ENCODE assay signal across 14 cellular contexts in genomic region chr12:55815473-55815872, GRCh38. TPM values are rescaled to one million over a fixed set of nuclear protein-coding genes. Genes with fewer than 3 reads are reported as not detected.
DNase-seq lines count a peak whose midpoint lies in the region; ATAC-seq and TF ChIP-seq lines count a peak whose summit lies in the region.
"Had no signal": no experiment of that assay in that cellular context is flagged by ENCODE, and none has a peak within 500 bp of the region (broad histone marks: within the 10 kb centered on the region; RNA-seq: fewer than 3 reads in every experiment).

No MANE protein-coding gene starts in this region.

- H3K4me2 ChIP-seq in smooth muscle cell, result peak overlapping the region; percentile 97

- H3K27me3 ChIP-seq in cardiac muscle cell, result no peaks in the 10 kb centered on the region
- no peaks in the 10 kb centered on the region for H3K27me3 ChIP-seq in smooth muscle cell (ENCODE audit: low read depth)
- H3K27me3 ChIP-seq in dorsolateral prefrontal cortex, result no peaks in the 10 kb centered on the region
- H3K27me3 ChIP-seq: gastroesophageal sphincter, neutrophil had no signal

- intact Hi-C loops in left ventricle myocardium superior (cut with micrococcal nuclease), result no loop called here
- intact Hi-C loops in dorsolateral prefrontal cortex (cut with DNase I), result loop anchor here (5.0 kb wide), 2 partner anchors 73 to 78 kb away; partner anchors contain the start of gene GDF11 (in 1 of the 2)

- peaks cover 9% of the 10 kb centered on the region for H3F3A ChIP-seq in smooth muscle cell (ENCODE audit: low read depth)

- H3K27ac ChIP-seq in cardiac muscle cell (no peak overlapping the region), RWPE1 (peak overlapping the region; percentile 24), smooth muscle cell (ENCODE audit: low read depth) (peak overlapping the region; percentile 88), dorsolateral prefrontal cortex (no peak overlapping the region)
- H3K27ac ChIP-seq: gastroesophageal sphincter, neutrophil had no signal

- TF ChIP-seq CTCF in cardiac muscle cell (IDR thresholded peaks at IDR 0.05; ENCODE audit: low read depth, low read length), result no peak
- no peak for TF ChIP-seq CTCF in RWPE1 (conservative IDR thresholded peaks at IDR 0.05; ENCODE audit: low read depth)
- TF ChIP-seq CTCF in fibroblast of villous mesenchyme (IDR thresholded peaks at IDR 0.05; ENCODE audit: insufficient read depth, low read depth, low read length), result no peak
- no peak for TF ChIP-seq CTCF in smooth muscle cell (IDR thresholded peaks at IDR 0.05; ENCODE audit: borderline replicate concordance, insufficient read depth, poor library complexity, severe bottlenecking)
- TF ChIP-seq CTCF in dorsolateral prefrontal cortex (IDR thresholded peaks at IDR 0.05 in 54 of 56, conservative IDR thresholded peaks at IDR 0.05 in 2 of 56; ENCODE audit: low read depth in 1 of 56, partially characterized antibody in 56 of 56), result no peak

- POLR2A ChIA-PET in RWPE1 (lab: Yijun Ruan, JAX; ENCODE audit: low non-redundant PET), result interaction anchor here (0.6 kb wide), 1 partner anchor 10 kb away, joined by 6 read pairs; no protein-coding TSS in a partner anchor

- H3K9ac ChIP-seq in smooth muscle cell (ENCODE audit: low read depth), result peak overlapping the region; percentile 95

- CTCF ChIA-PET in RWPE1 (lab: Yijun Ruan, JAX), result interaction anchor here (0.7 kb wide), 1 partner anchor 1678 kb away, joined by 9 read pairs; no protein-coding TSS in a partner anchor

- H3K36me3 ChIP-seq in cardiac muscle cell, result peaks cover 16% of the 10 kb centered on the region
- H3K36me3 ChIP-seq in smooth muscle cell (ENCODE audit: low read depth), result no peaks in the 10 kb centered on the region

- WGBS in smooth muscle cell (ENCODE audit: low lambda C conversion rate), result 91% methylated on average over 12 of the region's 12 CpGs

- H3K4me1 ChIP-seq in cardiac muscle cell (ENCODE audit: low read depth) (peaks cover 18% of the 10 kb centered on the region), smooth muscle cell (ENCODE audit: low read depth) (peaks cover 19% of the 10 kb centered on the region)

- DNase-seq in cardiac muscle cell (ENCODE audit: low read depth in 1 of 2, low spot score in 1 of 2) (no peak), left ventricle myocardium superior (no peak), RWPE1 (ENCODE audit: low spot score) (no peak), fibroblast of villous mesenchyme (ENCODE audit: low read depth) (no peak), smooth muscle cell (lab: John Stamatoyannopoulos, UW; ENCODE audit: unreplicated experiment) (no peak), dorsolateral prefrontal cortex (no peak), 8988T (no peak)
- DNase-seq: activated CD4-positive, alpha-beta T cell treated with anti-CD3 and anti-CD28 coated beads, Interleukin-2, amount 10 ng/mL, durations not matched to agents 7 days and 5 days; activated gamma-delta T cell treated with Interleukin-2 at 50 U/mL for 16 hours; AML-193; NCI-H1436 treated with DMSO at 0.1 percent for 48 hours had no signal

- peaks cover 84% of the 10 kb centered on the region for H3K79me2 ChIP-seq in smooth muscle cell (ENCODE audit: low read depth)

- peaks cover 60% of the 10 kb centered on the region for H4K20me1 ChIP-seq in smooth muscle cell (ENCODE audit: low read depth)

- H3K9me3 ChIP-seq in cardiac muscle cell (ENCODE audit: low read depth), result no peaks in the 10 kb centered on the region
- H3K9me3 ChIP-seq in smooth muscle cell (replicated peaks; ENCODE audit: low read depth), result no peaks in the 10 kb centered on the region
- H3K9me3 ChIP-seq: gastroesophageal sphincter, neutrophil had no signal

- no peak overlapping the region for H2AFZ ChIP-seq in smooth muscle cell (ENCODE audit: low read depth)

- ATAC-seq in left ventricle myocardium superior, result no peak
- ATAC-seq in GM18873 (IDR thresholded peaks at IDR 0.05; ENCODE audit: low FRiP score, unreplicated experiment), result no peak
- ATAC-seq: gastroesophageal sphincter had no signal

- peak overlapping the region; percentile 92 for H3K4me3 ChIP-seq in cardiac muscle cell
- H3K4me3 ChIP-seq in fibroblast of villous mesenchyme (ENCODE audit: low read depth, low read length), result peak overlapping the region; percentile 75
- peak overlapping the region; percentile 94 for H3K4me3 ChIP-seq in smooth muscle cell
- peak overlapping the region in 19 of 59 donors; percentile 7 to 100 (median 94) for H3K4me3 ChIP-seq in dorsolateral prefrontal cortex

RNA-seq across cellular contexts. Expression of gene SARNP, which starts 2.1 kb away (rescaled TPM):
- total RNA-seq in cardiac muscle cell, result 131 and 197 TPM in 2 replicates
- 227 and 236 TPM in 2 replicates for polyA plus RNA-seq in cardiac muscle cell
- total RNA-seq in left ventricle myocardium superior, result 51.6 TPM
- total RNA-seq in fibroblast of villous mesenchyme, result 86.7 and 94.6 TPM in 2 replicates
- 124 and 169 TPM in 2 replicates for total RNA-seq in smooth muscle cell
- 128 and 139 TPM in 2 replicates for polyA plus RNA-seq in smooth muscle cell
- total RNA-seq in dorsolateral prefrontal cortex, result 10 to 100 TPM; 26.4 to 54.1 (median 39.1) TPM

RNA-seq across cellular contexts. Expression of gene ORMDL2, which starts 2.4 kb away (rescaled TPM):
- total RNA-seq in cardiac muscle cell, result 9.0 and 9.4 TPM in 2 replicates
- 54.3 and 58.9 TPM in 2 replicates for polyA plus RNA-seq in cardiac muscle cell
- total RNA-seq in left ventricle myocardium superior, result 15.7 TPM
- 18.0 and 21.6 TPM in 2 replicates for total RNA-seq in fibroblast of villous mesenchyme
- total RNA-seq in smooth muscle cell, result 18.9 and 32.5 TPM in 2 replicates
- polyA plus RNA-seq in smooth muscle cell, result 79.5 and 134 TPM in 2 replicates
- total RNA-seq in dorsolateral prefrontal cortex, result 10 to 100 TPM in 89 of 120 experiments, 1 to 10 TPM in 31; 5.9 to 21.8 (median 11.6) TPM

RNA-seq across cellular contexts. Expression of gene DNAJC14, which starts 13.9 kb away (rescaled TPM):
- total RNA-seq in cardiac muscle cell, result 35.1 and 35.2 TPM in 2 replicates
- polyA plus RNA-seq in cardiac muscle cell, result 26.2 and 29.5 TPM in 2 replicates
- 20.3 TPM for total RNA-seq in left ventricle myocardium superior
- 31.2 and 48.4 TPM in 2 replicates for total RNA-seq in fibroblast of villous mesenchyme
- 25.2 and 32.6 TPM in 2 replicates for total RNA-seq in smooth muscle cell
- polyA plus RNA-seq in smooth muscle cell, result 22.1 and 22.4 TPM in 2 replicates
- 10 to 100 TPM; 16.1 to 31.4 (median 24.8) TPM for total RNA-seq in dorsolateral prefrontal cortex

RNA-seq across cellular contexts. Expression of gene MMP19, which starts 27.3 kb away (rescaled TPM):
- total RNA-seq in cardiac muscle cell, result 0.39 TPM in 1 of 2 replicates, not detected in the other
- 0.24 and 1.4 TPM in 2 replicates for polyA plus RNA-seq in cardiac muscle cell
- 2.1 TPM for total RNA-seq in left ventricle myocardium superior
- total RNA-seq in fibroblast of villous mesenchyme, result 9.1 and 9.7 TPM in 2 replicates
- 14.9 and 17.6 TPM in 2 replicates for total RNA-seq in smooth muscle cell
- polyA plus RNA-seq in smooth muscle cell, result 15.6 and 18.2 TPM in 2 replicates
- 1 to 10 TPM in 9 of 120 experiments, under 1 TPM in 32, not detected in 79; 0.14 to 4.6 (median 0.50) TPM for total RNA-seq in dorsolateral prefrontal cortex
- total RNA-seq: activated CD4-positive, alpha-beta T cell treated with anti-CD3 and anti-CD28 coated beads, Interleukin-2, amount 10 ng/mL, durations not matched to agents 7 days and 5 days had no signal

Comparison
In these comparisons a context has a peak if more than half of its experiments do, and no peak if none do; other contexts are left out.
1. H3K27ac ChIP-seq: peak in RWPE1 (single experiment) and smooth muscle cell (single experiment); none in cardiac muscle cell (single experiment) and dorsolateral prefrontal cortex (0 of 59).